19 cellular contexts compared by ENCODE assay signal in the genomic region with DNA sequence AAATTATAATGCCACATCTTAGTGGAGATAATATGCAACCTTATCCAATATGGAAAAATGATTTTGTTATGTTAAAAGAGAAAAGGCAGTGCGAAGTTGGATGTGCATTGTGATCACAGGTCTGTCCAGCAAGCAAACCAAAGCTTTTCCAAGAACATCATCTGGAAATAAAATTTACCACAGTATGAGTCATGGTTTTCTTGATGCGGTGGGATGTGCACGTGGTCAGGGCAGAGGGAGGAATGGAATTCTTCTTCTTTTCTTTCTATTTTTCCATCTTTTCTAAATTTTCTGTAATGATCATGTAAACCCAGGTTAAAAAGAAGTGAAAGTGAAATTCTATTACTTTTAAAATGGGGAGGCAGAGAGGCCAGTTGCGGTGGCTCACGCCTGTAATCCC.
DNase-seq lines count a peak whose midpoint lies in the region; ATAC-seq, FAIRE-seq and TF ChIP-seq lines count a peak whose summit lies in the region.
"Had no signal": no experiment of that assay in that cellular context is flagged by ENCODE, and none has a peak within 500 bp of the region (broad histone marks: within the 10 kb centered on the region; RNA-seq: fewer than 3 reads in every experiment).

No MANE protein-coding gene starts in this region.

- H3K27me3 ChIP-seq in fibroblast of lung (ENCODE audit: control insufficient read depth, insufficient read depth, low read length), result no peaks in the 10 kb centered on the region
- peaks cover 0 to 2% (median 0%) of the 10 kb centered on the region in 3 donors for H3K27me3 ChIP-seq in gastrocnemius medialis
- H3K27me3 ChIP-seq in transverse colon, result no peaks in the 10 kb centered on the region
- H3K27me3 ChIP-seq: BLaER1 had no signal

- no peaks in the 10 kb centered on the region for H3K4me1 ChIP-seq in fibroblast of lung (ENCODE audit: control insufficient read depth, extremely low read depth, insufficient read depth, low read length)
- H3K4me1 ChIP-seq in gastrocnemius medialis, result no peaks in the 10 kb centered on the region
- no peaks in the 10 kb centered on the region for H3K4me1 ChIP-seq in transverse colon
- H3K4me1 ChIP-seq: BLaER1, HAP-1, psoas muscle had no signal

- H3K79me2 ChIP-seq in fibroblast of lung (ENCODE audit: control insufficient read depth, insufficient read depth, low read length), result no peaks in the 10 kb centered on the region

- intact Hi-C loops in gastrocnemius medialis (cut with DNase I; ENCODE audit: low total_unique reads), result no loop called here
- intact Hi-C loops in transverse colon (cut with DNase I; ENCODE audit: low total_unique reads), result no loop called here
- intact Hi-C loops in activated T-helper 1 cell treated with anti-CD3 and anti-CD28 coated beads, Interleukin-12 subunit alpha, Interleukin-12 subunit beta, Interleukin-2, Interleukin-4 antibody, amounts not matched to agents 30 ng/mL and 10 ng/mL and 1 ng/mL, durations not matched to agents 14 hours and 24 hours and 36 hours (cut with micrococcal nuclease), result no loop called here

- H3K27ac Mint-ChIP-seq in activated T-helper 1 cell treated with anti-CD3 and anti-CD28 coated beads, Interleukin-12 subunit alpha, Interleukin-12 subunit beta, Interleukin-2, Interleukin-4 antibody, amounts not matched to agents 30 ng/mL and 10 ng/mL and 1 ng/mL, durations not matched to agents 14 hours and 24 hours and 36 hours, result no peak overlapping the region
- H3K27ac Mint-ChIP-seq: naive thymus-derived CD4-positive, alpha-beta T cell had no signal

- in situ Hi-C loops in gastrocnemius medialis (cut with MboI; ENCODE audit: low sequenced_read_pairs in 4 of 4) (loop anchor here in 1 of 4 donors (10.0 kb wide), 1 partner anchor 214 kb away; no protein-coding TSS in a partner anchor), transverse colon (cut with MboI; ENCODE audit: low pct_ligation_motif_present in 1 of 4, low pct_unique_long_range_greater_than_20kb in 1 of 4, low sequenced_read_pairs in 3 of 4) (no loop called here)

- ATAC-seq in gastrocnemius medialis, result peak; percentile 36 to 60
- no peak for ATAC-seq in GM21529 (IDR thresholded peaks at IDR 0.05; ENCODE audit: unreplicated experiment)
- no peak for ATAC-seq in GM18909 (IDR thresholded peaks at IDR 0.05; ENCODE audit: poor library complexity, unreplicated experiment)
- ATAC-seq: left ventricle myocardium superior; naive thymus-derived CD4-positive, alpha-beta T cell had no signal

- H3K9ac ChIP-seq in fibroblast of lung (ENCODE audit: insufficient read depth, low read length), result no peak overlapping the region
- H3K9ac ChIP-seq: BLaER1 had no signal

- H3K4me3 ChIP-seq in fibroblast of lung (replicated peaks in 1 of 4; ENCODE audit: control extremely low read depth in 1 of 4, insufficient read depth in 1 of 4, low read depth in 3 of 4, low read length in 4 of 4) (no peak overlapping the region), gastrocnemius medialis (no peak overlapping the region), transverse colon (no peak overlapping the region)
- H3K4me3 ChIP-seq: BLaER1, HAP-1, psoas muscle had no signal

- H4K20me1 ChIP-seq in fibroblast of lung (ENCODE audit: control insufficient read depth, extremely low read depth, insufficient read depth, low read length), result no peaks in the 10 kb centered on the region
- H4K20me1 ChIP-seq: BLaER1 had no signal

- H3K36me3 Mint-ChIP-seq in activated T-helper 1 cell treated with anti-CD3 and anti-CD28 coated beads, Interleukin-12 subunit alpha, Interleukin-12 subunit beta, Interleukin-2, Interleukin-4 antibody, amounts not matched to agents 30 ng/mL and 10 ng/mL and 1 ng/mL, durations not matched to agents 14 hours and 24 hours and 36 hours (ENCODE audit: low read depth), result no peaks in the 10 kb centered on the region
- H3K36me3 Mint-ChIP-seq: naive thymus-derived CD4-positive, alpha-beta T cell had no signal

- H3K4me1 Mint-ChIP-seq in activated T-helper 1 cell treated with anti-CD3 and anti-CD28 coated beads, Interleukin-12 subunit alpha, Interleukin-12 subunit beta, Interleukin-2, Interleukin-4 antibody, amounts not matched to agents 30 ng/mL and 10 ng/mL and 1 ng/mL, durations not matched to agents 14 hours and 24 hours and 36 hours (ENCODE audit: low read depth), result no peaks in the 10 kb centered on the region
- H3K4me1 Mint-ChIP-seq: naive thymus-derived CD4-positive, alpha-beta T cell had no signal

- FAIRE-seq in RCC 7860 (lab: Jason Lieb, UNC), result peak; percentile 32

- no peak for TF ChIP-seq CTCF in fibroblast of lung (conservative IDR thresholded peaks at IDR 0.05 in 1 of 2, IDR thresholded peaks at IDR 0.05 in 1 of 2; ENCODE audit: low read depth in 1 of 2, low read length in 2 of 2)
- TF ChIP-seq CTCF in gastrocnemius medialis (IDR thresholded peaks at IDR 0.05 in 4 of 5, conservative IDR thresholded peaks at IDR 0.05 in 1 of 5), result no peak
- no peak for TF ChIP-seq CTCF in transverse colon (IDR thresholded peaks at IDR 0.05)

- DNase-seq in Daoy (ENCODE audit: low read depth) (peak; percentile 49), RCC 7860 (ENCODE audit: low spot score) (no peak), fibroblast of lung (ENCODE audit: low read depth in 2 of 2) (peak; percentile 53 to 85), gastrocnemius medialis (no peak), transverse colon (no peak)
- DNase-seq in activated T-helper 1 cell treated with anti-CD3 and anti-CD28 coated beads, Interleukin-12 subunit alpha, Interleukin-12 subunit beta, Interleukin-2, Interleukin-4 antibody, amounts not matched to agents 30 ng/mL and 10 ng/mL and 1 ng/mL, durations not matched to agents 14 hours and 24 hours and 36 hours (ENCODE audit: low spot score), result no peak
- DNase-seq: activated CD4-positive, alpha-beta T cell treated with anti-CD3 and anti-CD28 coated beads, Interleukin-2, amount 50 U/mL, for 48 hours; activated T-cell treated with anti-CD3 and anti-CD28 coated beads, Interleukin-2, amount 50 U/mL, for 48 hours; DMS153; KBM-7; left ventricle myocardium superior; naive thymus-derived CD4-positive, alpha-beta T cell; NCI-H1417 treated with DMSO at 0.1 percent for 48 hours had no signal

- H3K9me3 ChIP-seq in fibroblast of lung (ENCODE audit: control insufficient read depth, insufficient read depth, low read depth, low read length), result no peaks in the 10 kb centered on the region
- no peaks in the 10 kb centered on the region for H3K9me3 ChIP-seq in gastrocnemius medialis
- H3K9me3 ChIP-seq in transverse colon, result peaks cover 0 to 7% of the 10 kb centered on the region in 2 donors
- H3K9me3 ChIP-seq: HAP-1 had no signal

- no peak overlapping the region for H3K4me2 ChIP-seq in fibroblast of lung (ENCODE audit: extremely low read depth, insufficient read depth, low read length)
- H3K4me2 ChIP-seq: BLaER1 had no signal

- 74 to 86% methylated on average over 5 of the region's 5 CpGs for WGBS in transverse colon (ENCODE audit: low coverage in 1 of 2), 2 donors

- H3K27ac ChIP-seq in fibroblast of lung (ENCODE audit: insufficient read depth, low read length) (no peak overlapping the region), gastrocnemius medialis (peak overlapping the region; percentile 47 to 60 (median 54)), transverse colon (no peak overlapping the region)
- H3K27ac ChIP-seq: BLaER1, epithelial cell of prostate, psoas muscle had no signal

- H3K4me3 Mint-ChIP-seq in activated T-helper 1 cell treated with anti-CD3 and anti-CD28 coated beads, Interleukin-12 subunit alpha, Interleukin-12 subunit beta, Interleukin-2, Interleukin-4 antibody, amounts not matched to agents 30 ng/mL and 10 ng/mL and 1 ng/mL, durations not matched to agents 14 hours and 24 hours and 36 hours, result no peak overlapping the region
- H3K4me3 Mint-ChIP-seq: naive thymus-derived CD4-positive, alpha-beta T cell had no signal

- no peak for TF ChIP-seq EP300 in transverse colon (IDR thresholded peaks at IDR 0.05; ENCODE audit: low read depth)

- TF ChIP-seq POLR2A in gastrocnemius medialis (IDR thresholded peaks at IDR 0.05), result no peak
- no peak for TF ChIP-seq POLR2A in transverse colon (IDR thresholded peaks at IDR 0.05)

- H3K9me3 Mint-ChIP-seq in activated T-helper 1 cell treated with anti-CD3 and anti-CD28 coated beads, Interleukin-12 subunit alpha, Interleukin-12 subunit beta, Interleukin-2, Interleukin-4 antibody, amounts not matched to agents 30 ng/mL and 10 ng/mL and 1 ng/mL, durations not matched to agents 14 hours and 24 hours and 36 hours, result peaks cover 4% of the 10 kb centered on the region

- peaks cover 5% of the 10 kb centered on the region for H3K27me3 Mint-ChIP-seq in activated T-helper 1 cell treated with anti-CD3 and anti-CD28 coated beads, Interleukin-12 subunit alpha, Interleukin-12 subunit beta, Interleukin-2, Interleukin-4 antibody, amounts not matched to agents 30 ng/mL and 10 ng/mL and 1 ng/mL, durations not matched to agents 14 hours and 24 hours and 36 hours (ENCODE audit: insufficient read depth)

- no peaks in the 10 kb centered on the region for H3K36me3 ChIP-seq in fibroblast of lung (ENCODE audit: control insufficient read depth, insufficient read depth, low read length)
- H3K36me3 ChIP-seq in gastrocnemius medialis, result no peaks in the 10 kb centered on the region
- H3K36me3 ChIP-seq in transverse colon, result no peaks in the 10 kb centered on the region
- H3K36me3 ChIP-seq: BLaER1, HAP-1 had no signal

- no peak overlapping the region for H2AFZ ChIP-seq in fibroblast of lung (ENCODE audit: low read length)

Comparison
In these comparisons a context has a peak if more than half of its experiments do, and no peak if none do; other contexts are left out.
1. DNase-seq: peak in Daoy (single experiment) and fibroblast of lung (2 of 2); none in RCC 7860 (single experiment), gastrocnemius medialis (0 of 2), transverse colon (single experiment) and activated T-helper 1 cell treated with anti-CD3 and anti-CD28 coated beads, Interleukin-12 subunit alpha, Interleukin-12 subunit beta, Interleukin-2, Interleukin-4 antibody, amounts not matched to agents 30 ng/mL and 10 ng/mL and 1 ng/mL, durations not matched to agents 14 hours and 24 hours and 36 hours (single experiment).
2. H3K27ac ChIP-seq: peak in gastrocnemius medialis (4 of 4); none in fibroblast of lung (single experiment) and transverse colon (0 of 4).
3. ATAC-seq: peak in gastrocnemius medialis (2 of 2); none in GM21529 (single experiment) and GM18909 (single experiment).